ENCODE assay signal across 23 cellular contexts in genomic region chr17:67499673-67500072, GRCh38.
"Had no signal": no experiment of that assay in that cellular context is flagged by ENCODE, and none has a peak within 500 bp of the region (broad histone marks: within the 10 kb centered on the region; RNA-seq: fewer than 3 reads in every experiment).

No MANE protein-coding gene starts in this region.

- FAIRE-seq: frontal cortex, keratinocyte, small intestine had no signal

- H3K27ac Mint-ChIP-seq: dendritic cell treated with granulocyte-macrophage colony-stimulating factor and Interleukin-4, amounts not matched to agents 40 ng/mL and 50 ng/mL, for 4 days; memory B cell; nephron; neural progenitor cell; stimulated activated naive B cell treated with anti-CD40 and anti-IgM and Interleukin-4, amounts not matched to agents 10 μg/mL and 1 μg/mL and 100 μg/mL, for 72 hours; stimulated activated naive CD8-positive, alpha-beta T cell treated with anti-CD3 and anti-CD28 coated beads, Interleukin-15, Interleukin-2, amounts not matched to agents 100 ng/mL and 50 ng/mL, for 24 hours had no signal

- H3K4me2 ChIP-seq: neural progenitor cell had no signal

- H3K4me3 Mint-ChIP-seq: dendritic cell treated with granulocyte-macrophage colony-stimulating factor and Interleukin-4, amounts not matched to agents 40 ng/mL and 50 ng/mL, for 4 days; memory B cell; nephron; neural progenitor cell; stimulated activated naive B cell treated with anti-CD40 and anti-IgM and Interleukin-4, amounts not matched to agents 10 μg/mL and 1 μg/mL and 100 μg/mL, for 72 hours; stimulated activated naive CD8-positive, alpha-beta T cell treated with anti-CD3 and anti-CD28 coated beads, Interleukin-15, Interleukin-2, amounts not matched to agents 100 ng/mL and 50 ng/mL, for 24 hours had no signal

- H3K27me3 ChIP-seq: colonic mucosa, esophagus squamous epithelium, neural progenitor cell, right lobe of liver, tibial nerve, vagina had no signal

- H3K36me3 Mint-ChIP-seq: neural progenitor cell; stimulated activated naive B cell treated with anti-CD40 and anti-IgM and Interleukin-4, amounts not matched to agents 10 μg/mL and 1 μg/mL and 100 μg/mL, for 72 hours had no signal

- H3K4me1 ChIP-seq: colonic mucosa, esophagus squamous epithelium, neural progenitor cell, parathyroid adenoma, tibial nerve, vagina had no signal

- H3K9me3 ChIP-seq: colonic mucosa, esophagus squamous epithelium, right lobe of liver, thoracic aorta, tibial nerve, vagina had no signal

- H2AFZ ChIP-seq: neural progenitor cell, parathyroid adenoma had no signal

- H3K27ac ChIP-seq: colonic mucosa, esophagus squamous epithelium, neural progenitor cell, parathyroid adenoma, right lobe of liver, thoracic aorta, tibial nerve, vagina had no signal

- ATAC-seq: left lobe of liver; right lobe of liver; stimulated activated naive B cell treated with anti-CD40 and anti-IgM and Interleukin-4, amounts not matched to agents 10 μg/mL and 1 μg/mL and 100 μg/mL, for 72 hours had no signal

- H3K9me3 Mint-ChIP-seq: memory B cell, nephron, neural progenitor cell had no signal

- H3K36me3 ChIP-seq: colonic mucosa, esophagus squamous epithelium, neural progenitor cell, right lobe of liver, thoracic aorta, tibial nerve, vagina had no signal

- H3K9ac ChIP-seq: neural progenitor cell, parathyroid adenoma had no signal

- H3K4me3 ChIP-seq: colonic mucosa, esophagus squamous epithelium, lung, neural progenitor cell, right lobe of liver, thoracic aorta, tibial nerve, vagina had no signal

- H3K27me3 Mint-ChIP-seq: dendritic cell treated with granulocyte-macrophage colony-stimulating factor and Interleukin-4, amounts not matched to agents 40 ng/mL and 50 ng/mL, for 4 days; memory B cell; progenitor cell of endocrine pancreas; stimulated activated naive B cell treated with anti-CD40 and anti-IgM and Interleukin-4, amounts not matched to agents 10 μg/mL and 1 μg/mL and 100 μg/mL, for 72 hours; stimulated activated naive CD8-positive, alpha-beta T cell treated with anti-CD3 and anti-CD28 coated beads, Interleukin-15, Interleukin-2, amounts not matched to agents 100 ng/mL and 50 ng/mL, for 24 hours had no signal

- H3K79me2 ChIP-seq: parathyroid adenoma had no signal

- H3K4me1 Mint-ChIP-seq: stimulated activated naive B cell treated with anti-CD40 and anti-IgM and Interleukin-4, amounts not matched to agents 10 μg/mL and 1 μg/mL and 100 μg/mL, for 72 hours had no signal

- DNase-seq: colonic mucosa; effector CD8-positive, alpha-beta T cell; esophagus squamous epithelium; hypothalamus; right lobe of liver; small intestine; stimulated activated CD4-positive, alpha-beta T cell treated with anti-CD3 and anti-CD28 coated beads, Interleukin-15, amount 100 ng/mL, for 24 hours; stimulated activated CD4-positive, alpha-beta T cell treated with anti-CD3 and anti-CD28 coated beads, Interleukin-2, amount 100 ng/mL, for 48 hours; stimulated activated naive B cell treated with anti-CD40 and anti-IgM and Interleukin-4, amounts not matched to agents 10 μg/mL and 1 μg/mL and 100 μg/mL, for 72 hours had no signal
